ENCODE assay signal across 39 cellular contexts in the genomic region with DNA sequence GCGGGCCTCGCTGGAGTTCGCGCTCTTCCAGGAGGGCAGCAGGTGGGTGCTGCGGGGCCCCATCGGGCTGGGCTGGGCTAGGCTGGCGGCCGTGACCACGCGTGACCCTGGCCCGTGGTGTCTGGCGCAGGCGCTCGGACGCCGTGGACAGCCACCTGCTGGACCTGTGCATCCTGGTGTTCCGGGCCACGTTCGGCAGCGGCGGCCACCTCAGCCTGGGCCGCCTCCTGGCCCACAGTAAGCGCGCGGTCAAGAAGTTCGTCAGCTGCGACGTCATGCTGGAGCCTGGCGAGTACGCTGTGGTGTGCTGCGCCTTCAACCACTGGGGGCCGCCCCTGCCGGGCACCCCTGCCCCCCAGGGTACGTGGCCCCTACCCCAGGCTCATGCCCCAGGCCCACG. TPM values are rescaled to one million over a fixed set of nuclear protein-coding genes. Genes with fewer than 3 reads are reported as not detected.
"Had no signal": no experiment of that assay in that cellular context is flagged by ENCODE, and none has a peak within 500 bp of the region (broad histone marks: within the 10 kb centered on the region; RNA-seq: fewer than 3 reads in every experiment).

No MANE protein-coding gene starts in this region.

- H3K27me3 ChIP-seq: adrenal gland, body of pancreas, brain microvascular endothelial cell, breast epithelium had no signal

- H3K27me3 Mint-ChIP-seq: activated B cell treated with CpG ODN at 0.5 μM for 24 hours; activated CD4-positive, alpha-beta memory T cell treated with anti-CD3 and anti-CD28 coated beads for 36 hours; activated CD4-positive, alpha-beta T cell treated with anti-CD3 and anti-CD28 coated beads, Interleukin-2, amount 10 ng/mL, durations not matched to agents 24 days and 14 days; activated CD8-positive, alpha-beta T cell treated with anti-CD3 and anti-CD28 coated beads for 36 hours; activated naive CD8-positive, alpha-beta T cell treated with anti-CD3 and anti-CD28 coated beads for 36 hours; activated T-helper 17 cell treated with anti-CD3 and anti-CD28 coated beads, Interleukin-2, amount 50 U/mL, for 72 hours had no signal

- H3K4me1 Mint-ChIP-seq: activated B cell treated with CpG ODN at 0.5 μM for 24 hours; activated CD4-positive, alpha-beta T cell treated with anti-CD3 and anti-CD28 coated beads, Interleukin-2, amount 10 ng/mL, durations not matched to agents 24 days and 14 days; activated naive CD8-positive, alpha-beta T cell treated with anti-CD3 and anti-CD28 coated beads for 36 hours; activated T-helper 17 cell treated with anti-CD3 and anti-CD28 coated beads, Interleukin-2, amount 50 U/mL, for 72 hours had no signal

- H3K9me3 ChIP-seq: adrenal gland, body of pancreas, breast epithelium had no signal

- DNase-seq: activated B cell treated with CpG ODN at 0.5 μM for 24 hours; activated CD4-positive, alpha-beta memory T cell treated with anti-CD3 and anti-CD28 coated beads for 36 hours; activated CD4-positive, alpha-beta T cell treated with anti-CD3 and anti-CD28 coated beads for 4 hours; activated CD4-positive, alpha-beta T cell treated with anti-CD3 and anti-CD28 coated beads, Interleukin-2, amount 10 ng/mL, durations not matched to agents 24 days and 14 days; activated CD4-positive, alpha-beta T cell treated with anti-CD3 and anti-CD28 coated beads, Interleukin-2, amount 50 U/mL, for 1 hour; activated CD4-positive, alpha-beta T cell treated with anti-CD3 and anti-CD28 coated beads, Interleukin-2, amount 50 U/mL, for 4 hours; activated CD4-positive, CD25-positive, alpha-beta regulatory T cell treated with anti-CD3 and anti-CD28 coated beads, Interleukin-2, amount 50 U/mL, for 72 hours; activated CD8-positive, alpha-beta memory T cell treated with anti-CD3 and anti-CD28 coated beads, Interleukin-2, amount 50 U/mL, for 4 hours; activated CD8-positive, alpha-beta T cell treated with anti-CD3 and anti-CD28 coated beads for 36 hours; activated effector memory CD4-positive, alpha-beta T cell treated with anti-CD3 and anti-CD28 coated beads, Interleukin-2, amount 50 U/mL, for 16 hours; activated gamma-delta T cell treated with Interleukin-2 at 50 U/mL for 16 hours; activated naive CD4-positive, alpha-beta T cell; activated naive CD4-positive, alpha-beta T cell treated with anti-CD3 and anti-CD28 coated beads for 36 hours; activated naive CD4-positive, alpha-beta T cell treated with anti-CD3 and anti-CD28 coated beads, Interleukin-2, amount 50 U/mL, for 16 hours; activated naive CD8-positive, alpha-beta T cell treated with anti-CD3 and anti-CD28 coated beads for 36 hours; activated T-cell treated with anti-CD3 and anti-CD28 coated beads for 4 hours; activated T-cell treated with anti-CD3 and anti-CD28 coated beads, Interleukin-2, amount 50 U/mL, for 1 hour; activated T-cell treated with anti-CD3 and anti-CD28 coated beads, Interleukin-2, amount 50 U/mL, for 4 hours; activated T-cell treated with anti-CD3 and anti-CD28 coated beads, Interleukin-2, amount 50 U/mL, for 72 hours; adrenal gland; amniotic stem cell; aorta; body of pancreas; brain microvascular endothelial cell; central memory CD4-positive, alpha-beta T cell; T-helper 1 cell; T-helper 2 cell; T-helper 9 cell had no signal

- ATAC-seq: activated CD8-positive, alpha-beta T cell treated with anti-CD3 and anti-CD28 coated beads for 36 hours; activated naive CD4-positive, alpha-beta T cell treated with anti-CD3 and anti-CD28 coated beads, Interleukin-2, amount 50 U/mL, for 72 hours; activated T-cell treated with anti-CD3 and anti-CD28 coated beads, Interleukin-2, amount 50 U/mL, for 4 hours; activated T-cell treated with anti-CD3 and anti-CD28 coated beads, Interleukin-2, amount 50 U/mL, for 72 hours; activated T-helper 17 cell treated with anti-CD3 and anti-CD28 coated beads, Interleukin-2, amount 50 U/mL, for 72 hours; body of pancreas had no signal

- H3K9me3 Mint-ChIP-seq: activated B cell treated with CpG ODN at 0.5 μM for 24 hours; activated CD4-positive, alpha-beta memory T cell treated with anti-CD3 and anti-CD28 coated beads for 36 hours; activated CD4-positive, alpha-beta T cell treated with anti-CD3 and anti-CD28 coated beads, Interleukin-2, amount 10 ng/mL, durations not matched to agents 24 days and 14 days; activated CD8-positive, alpha-beta T cell treated with anti-CD3 and anti-CD28 coated beads for 36 hours; activated naive CD4-positive, alpha-beta T cell treated with anti-CD3 and anti-CD28 coated beads for 36 hours; activated naive CD4-positive, alpha-beta T cell treated with anti-CD3 and anti-CD28 coated beads, Interleukin-2, amount 50 U/mL, for 72 hours; activated naive CD8-positive, alpha-beta T cell treated with anti-CD3 and anti-CD28 coated beads for 36 hours; activated T-cell treated with anti-CD3 and anti-CD28 coated beads, Interleukin-2, amount 50 U/mL, for 4 hours; activated T-cell treated with anti-CD3 and anti-CD28 coated beads, Interleukin-2, amount 50 U/mL, for 72 hours; activated T-helper 1 cell treated with anti-CD3 and anti-CD28 coated beads, Interleukin-12 subunit alpha, Interleukin-12 subunit beta, Interleukin-2, Interleukin-4 antibody, amounts not matched to agents 30 ng/mL and 10 ng/mL and 1 ng/mL, durations not matched to agents 14 hours and 24 hours and 36 hours; activated T-helper 17 cell treated with anti-CD3 and anti-CD28 coated beads, Interleukin-2, amount 50 U/mL, for 72 hours; T-helper 1 cell treated with Interleukin-12 subunit alpha and Interleukin-12 subunit beta and Interleukin-4 antibody, amounts not matched to agents 30 μg/mL and 1 μg/mL, for 36 hours; T-helper 2 cell treated with Interferon-gamma antibody and Interleukin-4, amounts not matched to agents 5 μg/mL and 100 μg/mL, for 36 hours had no signal

- FAIRE-seq: astrocyte, TTC549 had no signal

- H3K27ac Mint-ChIP-seq: activated B cell treated with CpG ODN at 0.5 μM for 24 hours; activated CD4-positive, alpha-beta memory T cell treated with anti-CD3 and anti-CD28 coated beads for 36 hours; activated CD4-positive, alpha-beta T cell treated with anti-CD3 and anti-CD28 coated beads, Interleukin-2, amount 10 ng/mL, durations not matched to agents 24 days and 14 days; activated CD8-positive, alpha-beta T cell treated with anti-CD3 and anti-CD28 coated beads for 36 hours; activated naive CD4-positive, alpha-beta T cell treated with anti-CD3 and anti-CD28 coated beads for 36 hours; activated naive CD4-positive, alpha-beta T cell treated with anti-CD3 and anti-CD28 coated beads, Interleukin-2, amount 50 U/mL, for 72 hours; activated naive CD8-positive, alpha-beta T cell treated with anti-CD3 and anti-CD28 coated beads for 36 hours; activated T-cell treated with anti-CD3 and anti-CD28 coated beads, Interleukin-2, amount 50 U/mL, for 72 hours; activated T-helper 1 cell treated with anti-CD3 and anti-CD28 coated beads, Interleukin-12 subunit alpha, Interleukin-12 subunit beta, Interleukin-2, Interleukin-4 antibody, amounts not matched to agents 30 ng/mL and 10 ng/mL and 1 ng/mL, durations not matched to agents 14 hours and 24 hours and 36 hours; activated T-helper 17 cell treated with anti-CD3 and anti-CD28 coated beads, Interleukin-2, amount 50 U/mL, for 72 hours; T-helper 1 cell treated with Interleukin-12 subunit alpha and Interleukin-12 subunit beta and Interleukin-4 antibody, amounts not matched to agents 30 μg/mL and 1 μg/mL, for 36 hours; T-helper 2 cell treated with Interferon-gamma antibody and Interleukin-4, amounts not matched to agents 5 μg/mL and 100 μg/mL, for 36 hours had no signal

- H3K27ac ChIP-seq: adrenal gland, body of pancreas, brain microvascular endothelial cell, breast epithelium, VCaP had no signal

- H3K4me1 ChIP-seq: body of pancreas, breast epithelium had no signal

- H3K4me3 ChIP-seq: adrenal gland, body of pancreas, breast epithelium had no signal

- H3K4me3 Mint-ChIP-seq: activated B cell treated with CpG ODN at 0.5 μM for 24 hours; activated CD4-positive, alpha-beta memory T cell treated with anti-CD3 and anti-CD28 coated beads for 36 hours; activated CD4-positive, alpha-beta T cell treated with anti-CD3 and anti-CD28 coated beads, Interleukin-2, amount 10 ng/mL, durations not matched to agents 24 days and 14 days; activated CD8-positive, alpha-beta T cell treated with anti-CD3 and anti-CD28 coated beads for 36 hours; activated naive CD4-positive, alpha-beta T cell treated with anti-CD3 and anti-CD28 coated beads for 36 hours; activated naive CD8-positive, alpha-beta T cell treated with anti-CD3 and anti-CD28 coated beads for 36 hours; activated T-cell treated with anti-CD3 and anti-CD28 coated beads, Interleukin-2, amount 50 U/mL, for 4 hours; activated T-cell treated with anti-CD3 and anti-CD28 coated beads, Interleukin-2, amount 50 U/mL, for 72 hours; activated T-helper 1 cell treated with anti-CD3 and anti-CD28 coated beads, Interleukin-12 subunit alpha, Interleukin-12 subunit beta, Interleukin-2, Interleukin-4 antibody, amounts not matched to agents 30 ng/mL and 10 ng/mL and 1 ng/mL, durations not matched to agents 14 hours and 24 hours and 36 hours; activated T-helper 17 cell treated with anti-CD3 and anti-CD28 coated beads, Interleukin-2, amount 50 U/mL, for 72 hours; T-helper 1 cell treated with Interleukin-12 subunit alpha and Interleukin-12 subunit beta and Interleukin-4 antibody, amounts not matched to agents 30 μg/mL and 1 μg/mL, for 36 hours; T-helper 2 cell treated with Interferon-gamma antibody and Interleukin-4, amounts not matched to agents 5 μg/mL and 100 μg/mL, for 36 hours had no signal

RNA-seq across cellular contexts. Expression of gene PRR35, which starts 8.0 kb away (rescaled TPM):
- total RNA-seq: activated B cell treated with CpG ODN at 0.5 μM for 24 hours; activated CD4-positive, alpha-beta memory T cell treated with anti-CD3 and anti-CD28 coated beads for 36 hours; activated CD4-positive, alpha-beta T cell treated with anti-CD3 and anti-CD28 coated beads, Interleukin-2, amount 10 ng/mL, durations not matched to agents 24 days and 14 days; activated CD8-positive, alpha-beta memory T cell treated with anti-CD3 and anti-CD28 coated beads for 36 hours; activated CD8-positive, alpha-beta T cell treated with anti-CD3 and anti-CD28 coated beads for 36 hours; activated naive CD4-positive, alpha-beta T cell treated with anti-CD3 and anti-CD28 coated beads for 36 hours; activated naive CD4-positive, alpha-beta T cell treated with anti-CD3 and anti-CD28 coated beads, Interleukin-2, amount 50 U/mL, for 72 hours; activated naive CD8-positive, alpha-beta T cell treated with anti-CD3 and anti-CD28 coated beads for 36 hours; activated T-helper 1 cell treated with anti-CD3 and anti-CD28 coated beads, Interleukin-12 subunit alpha, Interleukin-12 subunit beta, Interleukin-2, Interleukin-4 antibody, amounts not matched to agents 30 ng/mL and 10 ng/mL and 1 ng/mL, durations not matched to agents 14 hours and 24 hours and 36 hours; activated T-helper 17 cell treated with anti-CD3 and anti-CD28 coated beads, Interleukin-2, amount 50 U/mL, for 72 hours; adrenal gland; aorta; body of pancreas; breast epithelium; cardiac septum had no signal
- polyA plus RNA-seq: adrenal gland had no signal
